14 cellular contexts compared by ENCODE assay signal in genomic region chr2:48515588-48515987, GRCh38. TPM values are rescaled to one million over a fixed set of nuclear protein-coding genes. Genes with fewer than 3 reads are reported as not detected.
DNase-seq lines count a peak whose midpoint lies in the region; ATAC-seq and TF ChIP-seq lines count a peak whose summit lies in the region.
"Had no signal": no experiment of that assay in that cellular context is flagged by ENCODE, and none has a peak within 500 bp of the region (broad histone marks: within the 10 kb centered on the region; RNA-seq: fewer than 3 reads in every experiment).

No MANE protein-coding gene starts in this region.

- peaks cover 66% of the 10 kb centered on the region for H3K36me3 ChIP-seq in WERI-Rb-1
- peaks cover 0 to 97% (median 70%) of the 10 kb centered on the region in 9 donors for H3K36me3 ChIP-seq in heart left ventricle
- H3K36me3 ChIP-seq in upper lobe of right lung: peaks cover 89% of the 10 kb centered on the region

- TF ChIP-seq POLR2A in heart left ventricle (IDR thresholded peaks at IDR 0.05): no peak

- H3K9me3 ChIP-seq in WERI-Rb-1 (ENCODE audit: severe bottlenecking): no peaks in the 10 kb centered on the region
- no peaks in the 10 kb centered on the region for H3K9me3 ChIP-seq in heart left ventricle
- no peaks in the 10 kb centered on the region for H3K9me3 ChIP-seq in upper lobe of right lung

- H3K27ac ChIP-seq in WERI-Rb-1: peak overlapping the region; percentile 32
- peak overlapping the region in 11 of 12 donors; percentile 5 to 90 (median 55) for H3K27ac ChIP-seq in heart left ventricle
- H3K27ac ChIP-seq in upper lobe of right lung: peak overlapping the region; percentile 67

- H3K36me3 Mint-ChIP-seq in nephron progenitor cell (ENCODE audit: low read depth): peaks cover 64% of the 10 kb centered on the region

- intact Hi-C loops in heart left ventricle (cut with DNase I): loop anchor here in 1 of 10 donors (10.0 kb wide), 1 partner anchor 69 kb away; no protein-coding TSS in a partner anchor
- intact Hi-C loops in upper lobe of right lung (cut with DNase I): no loop called here

- H3K4me3 Mint-ChIP-seq in nephron progenitor cell: no peak overlapping the region
- H3K4me3 Mint-ChIP-seq: activated naive CD4-positive, alpha-beta T cell treated with anti-CD3 and anti-CD28 coated beads for 36 hours; IgD-negative memory B cell had no signal

- H3K27me3 Mint-ChIP-seq in nephron progenitor cell (ENCODE audit: low read depth, poor library complexity): no peaks in the 10 kb centered on the region
- H3K27me3 Mint-ChIP-seq: IgD-negative memory B cell had no signal

- H3K4me1 ChIP-seq in heart left ventricle (peaks cover 0 to 12% (median 7%) of the 10 kb centered on the region in 12 donors), upper lobe of right lung (peaks cover 19% of the 10 kb centered on the region)

- H3K27ac Mint-ChIP-seq in nephron progenitor cell: peak overlapping the region; percentile 94
- H3K27ac Mint-ChIP-seq: activated naive CD4-positive, alpha-beta T cell treated with anti-CD3 and anti-CD28 coated beads for 36 hours; IgD-negative memory B cell had no signal

- no peak overlapping the region for H3K4me3 ChIP-seq in WERI-Rb-1 (ENCODE audit: low read depth, low read length)
- H3K4me3 ChIP-seq in heart left ventricle: no peak overlapping the region
- no peak overlapping the region for H3K4me3 ChIP-seq in upper lobe of right lung
- H3K4me3 ChIP-seq: skin epidermis had no signal

- H3K4me1 Mint-ChIP-seq in nephron progenitor cell: peaks cover 17% of the 10 kb centered on the region

- DNase-seq in WERI-Rb-1 (peak; percentile 45), heart left ventricle (peak in 1 of 5 donors; percentile 45), nephron progenitor cell (no peak), upper lobe of right lung (no peak), Kasumi-1 (lab: John Stamatoyannopoulos, UW) (no peak), DMS114 treated with DMSO at 0.1 percent for 48 hours (lab: John Stamatoyannopoulos, UW; ENCODE audit: unreplicated experiment) (no peak)
- DNase-seq: activated CD4-positive, CD25-positive, alpha-beta regulatory T cell; activated naive CD4-positive, alpha-beta T cell treated with anti-CD3 and anti-CD28 coated beads for 36 hours; DMS153; effector CD8-positive, alpha-beta T cell; NCI-H2171 treated with DMSO at 0.1 percent for 48 hours had no signal

- H3K9me3 Mint-ChIP-seq in nephron progenitor cell: no peaks in the 10 kb centered on the region
- H3K9me3 Mint-ChIP-seq: activated naive CD4-positive, alpha-beta T cell treated with anti-CD3 and anti-CD28 coated beads for 36 hours; IgD-negative memory B cell had no signal

- H3K27me3 ChIP-seq in WERI-Rb-1 (ENCODE audit: insufficient read depth, low read depth, severe bottlenecking): no peaks in the 10 kb centered on the region
- no peaks in the 10 kb centered on the region for H3K27me3 ChIP-seq in heart left ventricle
- H3K27me3 ChIP-seq in upper lobe of right lung: no peaks in the 10 kb centered on the region

- ATAC-seq in heart left ventricle: peak; percentile 80 to 91 (median 87)
- peak; percentile 85 for ATAC-seq in upper lobe of right lung
- ATAC-seq in GM21723 (IDR thresholded peaks at IDR 0.05; ENCODE audit: unreplicated experiment): no peak

- WGBS in heart left ventricle, 4 donors: 51 to 66% (median 60%) methylated on average over 6 of the region's 6 CpGs

- TF ChIP-seq CTCF in WERI-Rb-1 (IDR thresholded peaks at IDR 0.05; ENCODE audit: low read depth, low read length) (no peak), heart left ventricle (IDR thresholded peaks at IDR 0.05) (no peak), nephron progenitor cell (IDR thresholded peaks at IDR 0.05) (no peak), upper lobe of right lung (IDR thresholded peaks at IDR 0.05) (no peak)

RNA-seq across cellular contexts. Expression of gene STON1, which starts 14.4 kb away (rescaled TPM):
- total RNA-seq in heart left ventricle: 1 to 10 TPM; 2.8 to 8.6 (median 4.6) TPM
- polyA plus RNA-seq in heart left ventricle: 1 to 10 TPM; 2.6 TPM
- 35.2 TPM for total RNA-seq in upper lobe of right lung
